18 cellular contexts compared by ENCODE assay signal in the genomic region with DNA sequence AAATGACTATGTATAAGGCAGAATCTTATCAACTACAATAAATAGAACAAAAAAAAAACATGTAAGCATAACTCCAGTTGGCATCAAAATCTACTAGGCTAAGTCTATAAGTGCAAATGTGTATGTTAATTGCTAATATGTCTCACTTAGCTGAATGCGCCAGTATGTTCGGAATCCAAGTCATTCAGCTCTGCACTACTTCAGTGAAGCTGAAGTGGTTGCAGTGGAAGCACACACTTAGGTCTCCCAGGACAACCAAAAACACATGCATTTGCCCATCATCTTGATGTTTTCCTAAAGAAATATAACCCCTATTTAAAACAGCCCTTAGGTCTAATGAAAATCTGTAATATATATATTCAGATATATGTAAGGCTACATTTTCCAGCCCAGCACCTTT.
"Had no signal": no experiment of that assay in that cellular context is flagged by ENCODE, and none has a peak within 500 bp of the region (broad histone marks: within the 10 kb centered on the region; RNA-seq: fewer than 3 reads in every experiment).

No MANE protein-coding gene starts in this region.

- H3K4me1 Mint-ChIP-seq: naive thymus-derived CD8-positive, alpha-beta T cell had no signal

- H3K4me3 Mint-ChIP-seq: naive thymus-derived CD8-positive, alpha-beta T cell had no signal

- H3K9me3 ChIP-seq: mucosa of descending colon, neutrophil, psoas muscle, sigmoid colon, stomach, thoracic aorta had no signal

- H3K4me1 ChIP-seq: psoas muscle, stomach had no signal

- H3K27ac Mint-ChIP-seq: naive thymus-derived CD8-positive, alpha-beta T cell had no signal

- H3K36me3 ChIP-seq: neutrophil, sigmoid colon, stomach, thoracic aorta had no signal

- H3K4me3 ChIP-seq: mucosa of descending colon, psoas muscle, sigmoid colon, skin epidermis, stomach, thoracic aorta had no signal

- DNase-seq: effector memory CD4-positive, alpha-beta T cell; islet precursor cell; mammary epithelial cell; mucosa of descending colon; naive thymus-derived CD8-positive, alpha-beta T cell; psoas muscle; retina; sigmoid colon; stimulated activated CD4-positive, alpha-beta T cell treated with anti-CD3 and anti-CD28 coated beads, Interleukin-2, amount 100 ng/mL, for 24 hours; stimulated activated naive CD4-positive, alpha-beta T cell; stomach; substantia nigra; trophoblast cell had no signal

- H3K27me3 ChIP-seq: neutrophil, sigmoid colon, stomach had no signal

- H3K36me3 Mint-ChIP-seq: naive thymus-derived CD8-positive, alpha-beta T cell had no signal

- H3K9me3 Mint-ChIP-seq: naive thymus-derived CD8-positive, alpha-beta T cell had no signal

- H3K27ac ChIP-seq: neutrophil, psoas muscle, skin epidermis, stomach, thoracic aorta had no signal

- ATAC-seq: esophagus mucosa; left lobe of liver; mucosa of descending colon; naive thymus-derived CD8-positive, alpha-beta T cell; psoas muscle had no signal
